ENCODE assay signal across 13 cellular contexts in the genomic region with DNA sequence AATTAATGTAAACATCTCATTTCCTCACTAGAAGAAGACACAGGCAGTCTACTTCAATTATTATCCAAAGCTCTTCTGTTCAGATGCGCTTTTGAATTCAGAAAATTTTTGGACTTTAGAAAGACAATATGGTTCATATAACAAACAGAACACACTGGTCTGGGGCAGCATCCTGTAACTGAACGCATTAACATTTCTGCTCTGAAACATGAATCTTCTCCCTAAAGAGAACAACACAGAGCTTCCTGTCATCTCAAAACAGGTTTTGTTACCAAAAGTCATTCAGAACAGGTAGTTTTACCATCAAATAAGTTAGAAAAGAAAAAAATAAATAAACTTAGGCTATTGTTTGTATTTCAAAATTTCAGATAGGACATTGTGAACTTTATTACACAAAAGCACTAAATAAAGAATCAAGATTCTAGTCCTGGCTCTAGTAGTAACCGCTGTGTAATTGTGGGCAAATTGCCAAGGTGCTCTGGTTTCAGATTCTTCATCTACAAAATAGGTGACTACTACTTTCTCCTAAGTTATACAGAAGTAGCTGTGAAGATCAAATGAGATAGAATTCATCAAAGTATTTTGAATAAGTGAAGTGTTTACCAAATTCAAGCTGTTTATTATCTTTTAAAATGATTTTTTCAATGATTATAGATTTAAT.
A peak's percentile ranks its signal among the peaks of the same experiment; 100 is the strongest.
DNase-seq lines count a peak whose midpoint lies in the region; ATAC-seq and TF ChIP-seq lines count a peak whose summit lies in the region.
"Had no signal": no experiment of that assay in that cellular context is flagged by ENCODE, and none has a peak within 500 bp of the region (broad histone marks: within the 10 kb centered on the region; RNA-seq: fewer than 3 reads in every experiment).

No MANE protein-coding gene starts in this region.

- no peak for DNase-seq in Right ventricle myocardium superior
- DNase-seq in cardiac septum (ENCODE audit: low spot score): no peak
- no peak for DNase-seq in left ventricle myocardium superior
- no peak for DNase-seq in type B pancreatic cell (ENCODE audit: extremely low spot score, unreplicated experiment)
- no peak for DNase-seq in T-helper 9 cell
- no peak for DNase-seq in immature natural killer cell
- DNase-seq: activated T-cell treated with anti-CD3 and anti-CD28 coated beads, Interleukin-2, amount 50 U/mL, for 24 hours; foreskin fibroblast; T1000 had no signal

- H3K27me3 Mint-ChIP-seq in type B pancreatic cell: no peaks in the 10 kb centered on the region
- H3K27me3 Mint-ChIP-seq in immature natural killer cell (ENCODE audit: low read depth in 3 of 3): peaks cover 0 to 9% (median 3%) of the 10 kb centered on the region in 3 donors

- H3K27me3 ChIP-seq in SU-DHL-6 (ENCODE audit: low read length): no peaks in the 10 kb centered on the region
- H3K27me3 ChIP-seq: cardiac muscle cell had no signal

- TF ChIP-seq CTCF in SU-DHL-6 (IDR thresholded peaks at IDR 0.05; ENCODE audit: insufficient read depth, low read length, poor library complexity, severe bottlenecking) (no peak), type B pancreatic cell (conservative IDR thresholded peaks at IDR 0.05) (no peak)

- H3K79me2 ChIP-seq in SU-DHL-6 (ENCODE audit: insufficient read depth, low read length): no peaks in the 10 kb centered on the region

- intact Hi-C loops in Right ventricle myocardium superior (cut with DNase I) (no loop called here), cardiac septum (cut with DNase I) (loop anchor here (10.0 kb wide), 1 partner anchor 249 kb away; the partner anchor contains the start of gene RASGEF1B), left ventricle myocardium superior (cut with micrococcal nuclease) (no loop called here)

- peak overlapping the region; percentile 40 for H2AFZ ChIP-seq in SU-DHL-6 (ENCODE audit: low read depth, low read length, severe bottlenecking)

- ATAC-seq in Right ventricle myocardium superior (ENCODE audit: poor library complexity) (peak; percentile 63), left ventricle myocardium superior (peak; percentile 69), HG03135 (IDR thresholded peaks at IDR 0.05; ENCODE audit: unreplicated experiment) (no peak)

- no peaks in the 10 kb centered on the region for H3K9me3 Mint-ChIP-seq in type B pancreatic cell
- H3K9me3 Mint-ChIP-seq in immature natural killer cell: no peaks in the 10 kb centered on the region

- H3K27ac Mint-ChIP-seq in type B pancreatic cell (peak overlapping the region; percentile 5), immature natural killer cell (no peak overlapping the region)
- H3K27ac Mint-ChIP-seq: activated T-cell treated with anti-CD3 and anti-CD28 coated beads, Interleukin-2, amount 50 U/mL, for 24 hours had no signal

- H4K20me1 ChIP-seq in SU-DHL-6 (ENCODE audit: low read depth, low read length): no peaks in the 10 kb centered on the region

- no peak overlapping the region for H3K4me3 Mint-ChIP-seq in type B pancreatic cell
- H3K4me3 Mint-ChIP-seq in immature natural killer cell: no peak overlapping the region
- H3K4me3 Mint-ChIP-seq: activated T-cell treated with anti-CD3 and anti-CD28 coated beads, Interleukin-2, amount 50 U/mL, for 24 hours had no signal

- H3K27ac ChIP-seq in SU-DHL-6 (ENCODE audit: low read depth, low read length): 0 out of 2 replicates have a peak overlapping the region, but pooled peaks have one; percentile 26
- H3K27ac ChIP-seq: cardiac muscle cell had no signal

- H3K4me2 ChIP-seq in SU-DHL-6 (ENCODE audit: low read depth, low read length, poor library complexity, severe bottlenecking): peak overlapping the region; percentile 48

- H3K36me3 ChIP-seq in SU-DHL-6 (ENCODE audit: low read length): no peaks in the 10 kb centered on the region
- H3K36me3 ChIP-seq: cardiac muscle cell had no signal

- H3K4me3 ChIP-seq in SU-DHL-6 (ENCODE audit: insufficient read depth, low read length, poor library complexity, severe bottlenecking): no peak overlapping the region
- H3K4me3 ChIP-seq: cardiac muscle cell had no signal

- no peaks in the 10 kb centered on the region for H3K36me3 Mint-ChIP-seq in type B pancreatic cell
- peaks cover 0 to 3% (median 0%) of the 10 kb centered on the region in 3 donors for H3K36me3 Mint-ChIP-seq in immature natural killer cell
- H3K36me3 Mint-ChIP-seq: CD8-positive, alpha-beta memory T cell had no signal

- no peaks in the 10 kb centered on the region for H3K9me2 ChIP-seq in SU-DHL-6 (replicated peaks; ENCODE audit: insufficient read depth, low read length)

- H3F3A ChIP-seq in SU-DHL-6 (ENCODE audit: insufficient read depth): no peaks in the 10 kb centered on the region

- no peaks in the 10 kb centered on the region for H3K9me3 ChIP-seq in SU-DHL-6 (ENCODE audit: insufficient read depth, low read length)

- 0 out of 2 replicates have a peak overlapping the region, but pooled peaks have one; percentile 6 for H3K9ac ChIP-seq in SU-DHL-6 (ENCODE audit: low read length)

- H3K4me1 Mint-ChIP-seq in type B pancreatic cell (ENCODE audit: unreplicated experiment) (peaks cover 33% of the 10 kb centered on the region), immature natural killer cell (peaks cover 11 to 15% of the 10 kb centered on the region in 2 donors)
